Comparison of ENCODE assay signal across 25 cellular contexts in genomic region chr10:122493761-122494160, GRCh38. TPM values are rescaled to one million over a fixed set of nuclear protein-coding genes. Genes with fewer than 3 reads are reported as not detected.
A peak's percentile ranks its signal among the peaks of the same experiment; 100 is the strongest.
DNase-seq lines count a peak whose midpoint lies in the region; ATAC-seq, FAIRE-seq and TF ChIP-seq lines count a peak whose summit lies in the region.
"Had no signal": no experiment of that assay in that cellular context is flagged by ENCODE, and none has a peak within 500 bp of the region (broad histone marks: within the 10 kb centered on the region; RNA-seq: fewer than 3 reads in every experiment).

No MANE protein-coding gene starts in this region.

- H3K4me1 Mint-ChIP-seq in activated T-cell treated with anti-CD3 and anti-CD28 coated beads, Interleukin-2, amount 50 U/mL, for 24 hours (ENCODE audit: low read depth): peaks cover 31% of the 10 kb centered on the region

- H3K4me2 ChIP-seq in endothelial cell of umbilical vein (ENCODE audit: insufficient read depth, low read length): peak overlapping the region; percentile 76
- peak overlapping the region; percentile 74 for H3K4me2 ChIP-seq in osteoblast (ENCODE audit: insufficient read depth, low read length)
- H3K4me2 ChIP-seq: GM23338 had no signal

- no peak for FAIRE-seq in endothelial cell of umbilical vein (lab: Jason Lieb, UNC)
- FAIRE-seq: G401.6 had no signal

- H3K4me3 ChIP-seq in RWPE2 (ENCODE audit: severe bottlenecking): no peak overlapping the region
- H3K4me3 ChIP-seq in endothelial cell of umbilical vein (replicated peaks in 1 of 3; ENCODE audit: insufficient read depth in 1 of 3, low read depth in 1 of 3, low read length in 3 of 3): peak overlapping the region in 2 of 3 experiments; percentile 23 to 26
- no peak overlapping the region for H3K4me3 ChIP-seq in osteoblast (ENCODE audit: insufficient read depth, low read length)
- H3K4me3 ChIP-seq in thoracic aorta: no peak overlapping the region
- H3K4me3 ChIP-seq in prostate gland: no peak overlapping the region
- H3K4me3 ChIP-seq: GM23338, testis had no signal

- H3K79me2 ChIP-seq in endothelial cell of umbilical vein (ENCODE audit: control insufficient read depth, insufficient read depth, low read length) (peaks cover 25% of the 10 kb centered on the region), osteoblast (ENCODE audit: insufficient read depth, low read length) (peaks cover 7% of the 10 kb centered on the region)

- peaks cover 2% of the 10 kb centered on the region for H3K27me3 Mint-ChIP-seq in activated T-cell treated with anti-CD3 and anti-CD28 coated beads, Interleukin-2, amount 50 U/mL, for 24 hours

- H3K4me1 ChIP-seq in RWPE2 (ENCODE audit: insufficient read depth, poor library complexity, severe bottlenecking): peaks cover 38% of the 10 kb centered on the region
- peaks cover 32% of the 10 kb centered on the region for H3K4me1 ChIP-seq in endothelial cell of umbilical vein (ENCODE audit: control insufficient read depth, extremely low read depth, insufficient read depth, low read length)
- peaks cover 66% of the 10 kb centered on the region for H3K4me1 ChIP-seq in osteoblast (ENCODE audit: insufficient read depth, low read length)
- H3K4me1 ChIP-seq in thoracic aorta (ENCODE audit: control insufficient read depth in 1 of 2, low read depth in 2 of 2): peaks cover 62 to 88% of the 10 kb centered on the region in 2 donors
- H3K4me1 ChIP-seq in prostate gland (replicated peaks): no peaks in the 10 kb centered on the region

- TF ChIP-seq POLR2A in endothelial cell of umbilical vein (IDR thresholded peaks at IDR 0.05; ENCODE audit: low read depth, low read length): no peak
- TF ChIP-seq POLR2A in prostate gland (IDR thresholded peaks at IDR 0.05): no peak

- no peaks in the 10 kb centered on the region for H3K9me3 Mint-ChIP-seq in activated T-cell treated with anti-CD3 and anti-CD28 coated beads, Interleukin-2, amount 50 U/mL, for 24 hours
- H3K9me3 Mint-ChIP-seq: CD4-positive, CD25-positive, alpha-beta regulatory T cell; GM23338 had no signal

- TF ChIP-seq CTCF in RWPE2 (IDR thresholded peaks at IDR 0.05; ENCODE audit: poor library complexity, severe bottlenecking) (no peak), endothelial cell of umbilical vein (IDR thresholded peaks at IDR 0.05; ENCODE audit: extremely low read depth in 1 of 2, insufficient read depth in 1 of 2, low read depth in 1 of 2, low read length in 2 of 2) (no peak), osteoblast (IDR thresholded peaks at IDR 0.05; ENCODE audit: extremely low read depth, low read depth, low read length) (no peak), thoracic aorta (IDR thresholded peaks at IDR 0.05) (no peak), prostate gland (IDR thresholded peaks at IDR 0.05) (no peak)

- H3K27ac Mint-ChIP-seq in activated T-cell treated with anti-CD3 and anti-CD28 coated beads, Interleukin-2, amount 50 U/mL, for 24 hours: no peak overlapping the region
- H3K27ac Mint-ChIP-seq: GM23338 had no signal

- H3K9me3 ChIP-seq in RWPE2 (ENCODE audit: severe bottlenecking) (no peaks in the 10 kb centered on the region), endothelial cell of umbilical vein (replicated peaks; ENCODE audit: control insufficient read depth, insufficient read depth, low read length) (no peaks in the 10 kb centered on the region), osteoblast (ENCODE audit: low read depth, low read length) (no peaks in the 10 kb centered on the region), thoracic aorta (no peaks in the 10 kb centered on the region), prostate gland (no peaks in the 10 kb centered on the region)
- H3K9me3 ChIP-seq: testis had no signal

- H3K9ac ChIP-seq in endothelial cell of umbilical vein (replicated peaks; ENCODE audit: extremely low read depth, insufficient read depth, low read length): no peak overlapping the region

- H3K27me3 ChIP-seq in RWPE2 (ENCODE audit: insufficient read depth, poor library complexity, severe bottlenecking): no peaks in the 10 kb centered on the region
- H3K27me3 ChIP-seq in endothelial cell of umbilical vein (ENCODE audit: control insufficient read depth in 2 of 2, insufficient read depth in 2 of 2, low read length in 2 of 2): no peaks in the 10 kb centered on the region
- no peaks in the 10 kb centered on the region for H3K27me3 ChIP-seq in osteoblast (ENCODE audit: insufficient read depth, low read length)
- H3K27me3 ChIP-seq in thoracic aorta (replicated peaks; ENCODE audit: insufficient read depth): no peaks in the 10 kb centered on the region
- H3K27me3 ChIP-seq in prostate gland (replicated peaks; ENCODE audit: insufficient read depth): no peaks in the 10 kb centered on the region
- H3K27me3 ChIP-seq: testis had no signal

- CTCF ChIA-PET in endothelial cell of umbilical vein (lab: Charles Lee): interaction anchor here (1.2 to 7.3 kb wide), 11 partner anchors 11 to 226 kb away, joined by 4 to 49 read pairs (median 6); partner anchors contain the start of gene HTRA1

- POLR2A ChIA-PET in endothelial cell of umbilical vein (lab: Charles Lee): interaction anchor here (0.7 to 2.8 kb wide), 2 partner anchors 19 to 29 kb away, joined by 3 to 15 read pairs; no protein-coding TSS in a partner anchor

- H3K27ac ChIP-seq in RWPE2 (ENCODE audit: poor library complexity, severe bottlenecking): peak overlapping the region; percentile 95
- no peak overlapping the region for H3K27ac ChIP-seq in endothelial cell of umbilical vein (ENCODE audit: insufficient read depth, low read depth, low read length)
- H3K27ac ChIP-seq in osteoblast (ENCODE audit: low read depth, low read length): peak overlapping the region; percentile 94
- peak overlapping the region; percentile 96 to 97 for H3K27ac ChIP-seq in thoracic aorta
- H3K27ac ChIP-seq in prostate gland: no peak overlapping the region

- BruUV-seq in endothelial cell of umbilical vein (replicated peaks; lab: Mats Ljungman, UMichigan): no TSS peak

- ATAC-seq in RWPE2 (ENCODE audit: low read depth) (no peak), thoracic aorta (ENCODE audit: insufficient number of reproducible peaks, low FRiP score, low read depth) (no peak), GM21529 (IDR thresholded peaks at IDR 0.05; ENCODE audit: unreplicated experiment) (no peak)
- ATAC-seq: GM23338 had no signal

- no peaks in the 10 kb centered on the region for H3K36me3 Mint-ChIP-seq in activated T-cell treated with anti-CD3 and anti-CD28 coated beads, Interleukin-2, amount 50 U/mL, for 24 hours (ENCODE audit: low read depth)
- H3K36me3 Mint-ChIP-seq: CD4-positive, CD25-positive, alpha-beta regulatory T cell had no signal

- peaks cover 38% of the 10 kb centered on the region for H3K36me3 ChIP-seq in RWPE2 (ENCODE audit: low read depth)
- peaks cover 4 to 5% of the 10 kb centered on the region in 2 experiments for H3K36me3 ChIP-seq in endothelial cell of umbilical vein (ENCODE audit: control insufficient read depth in 2 of 2, extremely low read depth in 1 of 2, insufficient read depth in 2 of 2, low read length in 2 of 2)
- peaks cover 7% of the 10 kb centered on the region for H3K36me3 ChIP-seq in osteoblast (ENCODE audit: insufficient read depth, low read length)
- no peaks in the 10 kb centered on the region for H3K36me3 ChIP-seq in thoracic aorta
- H3K36me3 ChIP-seq in prostate gland: no peaks in the 10 kb centered on the region

- DNase-seq in RWPE2 (ENCODE audit: low spot score) (peak; percentile 19), endothelial cell of umbilical vein (ENCODE audit: low read depth, low spot score) (no peak), osteoblast (ENCODE audit: insufficient read length, low spot score, missing footprints) (no peak), thoracic aorta (ENCODE audit: low spot score) (no peak), prostate gland (ENCODE audit: low spot score) (no peak), SW480 (ENCODE audit: low spot score) (no peak)
- no peak for DNase-seq in activated T-cell treated with anti-CD3 and anti-CD28 coated beads, Interleukin-2, amount 50 U/mL, for 24 hours
- DNase-seq: activated CD4-positive, alpha-beta T cell treated with anti-CD3 and anti-CD28 coated beads for 48 hours; activated effector memory CD4-positive, alpha-beta T cell treated with Interleukin-2 at 50 U/mL for 16 hours; CD4-positive, CD25-positive, alpha-beta regulatory T cell; DMS 273 treated with DMSO at 0.1 percent for 48 hours; erythroblast; glutamatergic neuron; NCI-H1417 treated with DMSO at 0.1 percent for 48 hours; NCI-H69; SHP77 treated with DMSO at 0.1 percent for 48 hours; stimulated activated CD4-positive, alpha-beta T cell treated with anti-CD3 and anti-CD28 coated beads, Interleukin-12 subunit alpha, Interleukin-12 subunit beta, amount 100 ng/mL, for 4 hours; T-helper 1 cell; testis had no signal

- H2AFZ ChIP-seq in endothelial cell of umbilical vein (ENCODE audit: low read depth, low read length): no peak overlapping the region
- no peak overlapping the region for H2AFZ ChIP-seq in osteoblast (ENCODE audit: low read length)
- H2AFZ ChIP-seq: GM23338 had no signal

- H3K9me1 ChIP-seq in endothelial cell of umbilical vein (replicated peaks; ENCODE audit: control insufficient read depth, extremely low read depth, insufficient read depth, low read length): no peaks in the 10 kb centered on the region

- WGBS in prostate gland: 92% methylated on average over 4 of the region's 4 CpGs

- intact Hi-C loops in endothelial cell of umbilical vein (cut with micrococcal nuclease) (loop anchor here (1.0 to 10.0 kb wide), 2 partner anchors 32 to 361 kb away; partner anchors contain the start of gene HTRA1), prostate gland (cut with DNase I) (loop anchor here (5.0 to 10.0 kb wide), 2 partner anchors 121 to 329 kb away; partner anchors contain the start of gene PLEKHA1)

- dilution Hi-C loops in endothelial cell of umbilical vein (cut with MboI; ENCODE audit: extremely low pct_ligation_motif_present, low sequenced_read_pairs): no loop called here

- no peak overlapping the region for H3K4me3 Mint-ChIP-seq in activated T-cell treated with anti-CD3 and anti-CD28 coated beads, Interleukin-2, amount 50 U/mL, for 24 hours
- H3K4me3 Mint-ChIP-seq: CD4-positive, CD25-positive, alpha-beta regulatory T cell; GM23338 had no signal

- H4K20me1 ChIP-seq in endothelial cell of umbilical vein (replicated peaks; ENCODE audit: control insufficient read depth, extremely low read depth, insufficient read depth, low read length) (no peaks in the 10 kb centered on the region), osteoblast (ENCODE audit: insufficient read depth, low read length) (no peaks in the 10 kb centered on the region)

RNA-seq across cellular contexts. Expression of gene HTRA1, which starts 32.4 kb away (rescaled TPM):
- total RNA-seq in endothelial cell of umbilical vein: 192 and 255 TPM in 2 replicates
- polyA plus RNA-seq in endothelial cell of umbilical vein: 270 and 309 TPM in 2 replicates
- 255 and 265 TPM in 2 replicates for polyA plus RNA-seq in endothelial cell of umbilical vein (2011; cell fraction: cytosol; rRNA removed)
- 148 TPM in 2 replicates for polyA plus RNA-seq in endothelial cell of umbilical vein (2011; cell fraction: nucleus; rRNA removed)
- 177 and 200 TPM in 2 replicates for polyA plus RNA-seq in endothelial cell of umbilical vein (2012)
- 97.3 and 139 TPM in 2 replicates for polyA minus RNA-seq in endothelial cell of umbilical vein
- 16.6 TPM for polyA minus RNA-seq in endothelial cell of umbilical vein (2011; cell fraction: cytosol; rRNA and poly(A)+ RNA removed)
- polyA minus RNA-seq in endothelial cell of umbilical vein (2011; cell fraction: nucleus; rRNA and poly(A)+ RNA removed): 27.5 and 29.2 TPM in 2 replicates
- total RNA-seq in osteoblast: 392 and 413 TPM in 2 replicates
- total RNA-seq in thoracic aorta: 100 to 1,000 TPM; 282 to 473 TPM
- 10 to 100 TPM; 41.4 to 61.8 TPM for total RNA-seq in prostate gland
- total RNA-seq: CD4-positive, CD25-positive, alpha-beta regulatory T cell had no signal
- polyA plus RNA-seq: CD4-positive, CD25-positive, alpha-beta regulatory T cell had no signal

RNA-seq across cellular contexts. Expression of gene ARMS2, which starts 39.3 kb away (rescaled TPM):
- total RNA-seq in endothelial cell of umbilical vein: not detected in 2 replicates
- not detected in 2 replicates for polyA plus RNA-seq in endothelial cell of umbilical vein
- not detected in 2 replicates for polyA plus RNA-seq in endothelial cell of umbilical vein (2011; cell fraction: cytosol; rRNA removed)
- polyA plus RNA-seq in endothelial cell of umbilical vein (2011; cell fraction: nucleus; rRNA removed): not detected in 2 replicates
- not detected in 2 replicates for polyA plus RNA-seq in endothelial cell of umbilical vein (2012)
- 0.63 TPM in 1 of 2 replicates, not detected in the other for polyA minus RNA-seq in endothelial cell of umbilical vein
- polyA minus RNA-seq in endothelial cell of umbilical vein (2011; cell fraction: cytosol; rRNA and poly(A)+ RNA removed): not detected
- polyA minus RNA-seq in endothelial cell of umbilical vein (2011; cell fraction: nucleus; rRNA and poly(A)+ RNA removed): not detected in 2 replicates
- not detected in 2 replicates for total RNA-seq in osteoblast
- not detected for total RNA-seq in thoracic aorta
- total RNA-seq in prostate gland: 1 to 10 TPM in 1 of 2 donors, not detected in 1; 1.1 TPM
- total RNA-seq: CD4-positive, CD25-positive, alpha-beta regulatory T cell; GM23338; pulmonary artery endothelial cell had no signal
- polyA plus RNA-seq: adipose tissue; CD4-positive, CD25-positive, alpha-beta regulatory T cell; GM23338; neural cell had no signal

Comparison
In these comparisons a context has a peak if more than half of its experiments do, and no peak if none do; other contexts are left out.
1. H3K27ac ChIP-seq: peak in RWPE2 (single experiment), osteoblast (single experiment) and thoracic aorta (2 of 2); none in endothelial cell of umbilical vein (single experiment) and prostate gland (0 of 2).
2. H3K4me3 ChIP-seq: peak in endothelial cell of umbilical vein (2 of 3); none in RWPE2 (single experiment), osteoblast (single experiment), thoracic aorta (single experiment) and prostate gland (0 of 2).